ENCODE assay signal across 22 cellular contexts in genomic region chr17:81607431-81607830, GRCh38. TPM values are rescaled to one million over a fixed set of nuclear protein-coding genes. Genes with fewer than 3 reads are reported as not detected.
DNase-seq lines count a peak whose midpoint lies in the region; TF ChIP-seq lines count a peak whose summit lies in the region.
"Had no signal": no experiment of that assay in that cellular context is flagged by ENCODE, and none has a peak within 500 bp of the region (broad histone marks: within the 10 kb centered on the region; RNA-seq: fewer than 3 reads in every experiment).

No MANE protein-coding gene starts in this region.

- peak overlapping the region; percentile 45 for H3K27ac Mint-ChIP-seq in activated CD4-positive, alpha-beta memory T cell treated with anti-CD3 and anti-CD28 coated beads for 36 hours
- H3K27ac Mint-ChIP-seq: B cell; stimulated activated memory B cell treated with anti-CD40 and anti-IgM and Interleukin-4, amounts not matched to agents 10 μg/mL and 1 μg/mL and 100 μg/mL, for 72 hours had no signal

- H3K27ac ChIP-seq in AG04450 (ENCODE audit: low read depth, low read length): peak overlapping the region; percentile 21
- H3K27ac ChIP-seq in thyroid gland: no peak overlapping the region
- no peak overlapping the region for H3K27ac ChIP-seq in testis
- H3K27ac ChIP-seq: hepatocyte, psoas muscle, thoracic aorta had no signal

- 85 to 88% methylated on average over 6 of the region's 6 CpGs for WGBS in thyroid gland, 2 donors
- WGBS in testis, 2 donors: 77 to 78% methylated on average over 6 of the region's 6 CpGs

- DNase-seq in AG04450 (ENCODE audit: low read depth, low spot score): no peak
- peak; percentile 59 for DNase-seq in AG10803 (ENCODE audit: low read depth)
- peak; percentile 23 for DNase-seq in activated CD4-positive, alpha-beta memory T cell treated with anti-CD3 and anti-CD28 coated beads for 36 hours
- DNase-seq in fibroblast of peridontal ligament (ENCODE audit: extremely low read depth): peak; percentile 19
- DNase-seq in thyroid gland: no peak
- DNase-seq in NCI-H748 treated with DMSO at 0.1 percent for 48 hours (lab: John Stamatoyannopoulos, UW): no peak
- no peak for DNase-seq in testis
- DNase-seq: activated CD4-positive, alpha-beta T cell treated with anti-CD3 and anti-CD28 coated beads for 4 hours; anterior cingulate cortex; cerebellar nuclear complex; DND-41; foreskin melanocyte; MV-4-11; NCI-H1694; NCI-H69; psoas muscle; stimulated activated CD4-positive, alpha-beta T cell treated with anti-CD3 and anti-CD28 coated beads, Interleukin-2, amount 100 ng/mL, for 24 hours had no signal

- peaks cover 8% of the 10 kb centered on the region for H3K4me1 Mint-ChIP-seq in activated CD4-positive, alpha-beta memory T cell treated with anti-CD3 and anti-CD28 coated beads for 36 hours (ENCODE audit: low read depth)
- H3K4me1 Mint-ChIP-seq: B cell; neural crest cell; stimulated activated memory B cell treated with anti-CD40 and anti-IgM and Interleukin-4, amounts not matched to agents 10 μg/mL and 1 μg/mL and 100 μg/mL, for 72 hours had no signal

- TF ChIP-seq POLR2A in thyroid gland (IDR thresholded peaks at IDR 0.05): no peak
- no peak for TF ChIP-seq POLR2A in testis (IDR thresholded peaks at IDR 0.05)

- H3K27me3 Mint-ChIP-seq in activated CD4-positive, alpha-beta memory T cell treated with anti-CD3 and anti-CD28 coated beads for 36 hours: no peaks in the 10 kb centered on the region
- H3K27me3 Mint-ChIP-seq: B cell; stimulated activated memory B cell treated with anti-CD40 and anti-IgM and Interleukin-4, amounts not matched to agents 10 μg/mL and 1 μg/mL and 100 μg/mL, for 72 hours had no signal

- H3K4me3 Mint-ChIP-seq in activated CD4-positive, alpha-beta memory T cell treated with anti-CD3 and anti-CD28 coated beads for 36 hours: no peak overlapping the region
- H3K4me3 Mint-ChIP-seq: B cell; neural crest cell; stimulated activated memory B cell treated with anti-CD40 and anti-IgM and Interleukin-4, amounts not matched to agents 10 μg/mL and 1 μg/mL and 100 μg/mL, for 72 hours had no signal

- peaks cover 28% of the 10 kb centered on the region for H3K36me3 Mint-ChIP-seq in activated CD4-positive, alpha-beta memory T cell treated with anti-CD3 and anti-CD28 coated beads for 36 hours

- H3K36me3 ChIP-seq in thyroid gland (peaks cover 51 to 70% of the 10 kb centered on the region in 2 donors), testis (ENCODE audit: low read depth, missing control alignments) (no peaks in the 10 kb centered on the region)

- intact Hi-C loops in activated CD4-positive, alpha-beta memory T cell treated with anti-CD3 and anti-CD28 coated beads for 36 hours (cut with micrococcal nuclease): no loop called here
- intact Hi-C loops in thyroid gland (cut with DNase I) (loop anchor here (10.0 kb wide), 1 partner anchor 63 kb away; no protein-coding TSS in a partner anchor), testis (cut with DNase I; ENCODE audit: low total_unique reads) (no loop called here)

- TF ChIP-seq CTCF in AG04450 (IDR thresholded peaks at IDR 0.05; ENCODE audit: low read depth, low read length) (no peak), AG10803 (conservative IDR thresholded peaks at IDR 0.05; ENCODE audit: low read length) (no peak), thyroid gland (IDR thresholded peaks at IDR 0.05) (no peak), testis (IDR thresholded peaks at IDR 0.05) (no peak)

- no peak overlapping the region for H3K4me3 ChIP-seq in AG04450 (ENCODE audit: low read depth, low read length)
- no peak overlapping the region for H3K4me3 ChIP-seq in AG10803 (ENCODE audit: low read length)
- no peak overlapping the region for H3K4me3 ChIP-seq in thyroid gland (replicated peaks in 1 of 3)
- H3K4me3 ChIP-seq in testis: no peak overlapping the region
- H3K4me3 ChIP-seq: hepatocyte, psoas muscle, thoracic aorta had no signal

- CTCF ChIA-PET in AG04450 (lab: Charles Lee): no interaction called here
- CTCF ChIA-PET in activated CD4-positive, alpha-beta memory T cell treated with anti-CD3 and anti-CD28 coated beads for 36 hours (lab: Charles Lee): no interaction called here

- H3K9me3 Mint-ChIP-seq in activated CD4-positive, alpha-beta memory T cell treated with anti-CD3 and anti-CD28 coated beads for 36 hours: no peaks in the 10 kb centered on the region
- H3K9me3 Mint-ChIP-seq: neural crest cell; stimulated activated memory B cell treated with anti-CD40 and anti-IgM and Interleukin-4, amounts not matched to agents 10 μg/mL and 1 μg/mL and 100 μg/mL, for 72 hours had no signal

- no peaks in the 10 kb centered on the region; the same call in 1 of the 2 replicates for H3K9me3 ChIP-seq in AG04450 (ENCODE audit: control insufficient read depth, insufficient read depth, low read length)
- H3K9me3 ChIP-seq in thyroid gland: no peaks in the 10 kb centered on the region
- no peaks in the 10 kb centered on the region for H3K9me3 ChIP-seq in testis
- H3K9me3 ChIP-seq: psoas muscle, thoracic aorta had no signal

- H3K4me1 ChIP-seq in thyroid gland (no peaks in the 10 kb centered on the region), testis (peaks cover 8% of the 10 kb centered on the region)
- H3K4me1 ChIP-seq: psoas muscle had no signal

- POLR2A ChIA-PET in AG04450 (lab: Yijun Ruan, JAX): no interaction called here
- POLR2A ChIA-PET in activated CD4-positive, alpha-beta memory T cell treated with anti-CD3 and anti-CD28 coated beads for 36 hours (lab: Charles Lee): interaction anchor here (1.4 kb wide), 1 partner anchor 58 kb away, joined by 3 read pairs; no protein-coding TSS in a partner anchor

- no peaks in the 10 kb centered on the region for H3K27me3 ChIP-seq in AG04450 (ENCODE audit: control insufficient read depth, insufficient read depth, low read length)
- H3K27me3 ChIP-seq in thyroid gland: no peaks in the 10 kb centered on the region
- no peaks in the 10 kb centered on the region for H3K27me3 ChIP-seq in testis
- H3K27me3 ChIP-seq: hepatocyte had no signal

RNA-seq across cellular contexts. Expression of gene NPLOC4, which starts 29.5 kb away (rescaled TPM):
- polyA plus RNA-seq in AG04450 (2011; rRNA removed) (66.5 and 77.1 TPM in 2 replicates), testis (ENCODE audit: insufficient read depth, low read depth, low replicate concordance) (122 TPM)
- polyA minus RNA-seq in AG04450 (2011; rRNA and poly(A)+ RNA removed): 126 and 154 TPM in 2 replicates
- total RNA-seq in activated CD4-positive, alpha-beta memory T cell treated with anti-CD3 and anti-CD28 coated beads for 36 hours: 10 to 100 TPM; 78.4 to 93.2 TPM
- total RNA-seq in thyroid gland (10 to 100 TPM; 45.8 to 98.5 (median 58.1) TPM), testis (100 to 1,000 TPM; 106 to 130 TPM)

RNA-seq across cellular contexts. Expression of gene TSPAN10, which starts 29.6 kb away (rescaled TPM):
- polyA plus RNA-seq in AG04450 (2011; rRNA removed): 0.92 and 0.98 TPM in 2 replicates
- 1.2 and 1.3 TPM in 2 replicates for polyA minus RNA-seq in AG04450 (2011; rRNA and poly(A)+ RNA removed)
- under 1 TPM; 0.36 to 0.45 TPM for total RNA-seq in activated CD4-positive, alpha-beta memory T cell treated with anti-CD3 and anti-CD28 coated beads for 36 hours
- total RNA-seq in thyroid gland: 1 to 10 TPM in 1 of 4 donors, under 1 TPM in 2, not detected in 1; 0.29 to 2.6 (median 0.40) TPM
- total RNA-seq in testis: 1 to 10 TPM; 1.2 to 1.3 TPM
- polyA plus RNA-seq in testis (ENCODE audit: insufficient read depth, low read depth, low replicate concordance): 3.1 TPM

RNA-seq across cellular contexts. Expression of gene PDE6G, which starts 48.9 kb away (rescaled TPM):
- polyA plus RNA-seq in AG04450 (2011; rRNA removed) (0.51 and 1.0 TPM in 2 replicates), testis (ENCODE audit: insufficient read depth, low read depth, low replicate concordance) (4.9 TPM)
- polyA minus RNA-seq in AG04450 (2011; rRNA and poly(A)+ RNA removed): 0.41 TPM in 1 of 2 replicates, not detected in the other
- total RNA-seq in activated CD4-positive, alpha-beta memory T cell treated with anti-CD3 and anti-CD28 coated beads for 36 hours: 1 to 10 TPM; 1.1 to 1.5 TPM
- total RNA-seq in thyroid gland (not detected), testis (1 to 10 TPM in 1 of 2 donors, under 1 TPM in 1; 0.56 to 1.0 TPM)
- total RNA-seq: thoracic aorta had no signal

RNA-seq across cellular contexts. Expression of gene FAAP100, which starts 55.3 kb away (rescaled TPM):
- polyA plus RNA-seq in AG04450 (2011; rRNA removed) (5.3 and 8.3 TPM in 2 replicates), testis (ENCODE audit: insufficient read depth, low read depth, low replicate concordance) (17.6 TPM)
- polyA minus RNA-seq in AG04450 (2011; rRNA and poly(A)+ RNA removed): 6.0 and 6.7 TPM in 2 replicates
- 10 to 100 TPM; 33.5 to 39.7 TPM for total RNA-seq in activated CD4-positive, alpha-beta memory T cell treated with anti-CD3 and anti-CD28 coated beads for 36 hours
- total RNA-seq in thyroid gland (10 to 100 TPM; 24.1 to 35.2 (median 31.0) TPM), testis (10 to 100 TPM; 42.6 to 45.8 TPM)

RNA-seq across cellular contexts. Expression of gene OXLD1, which starts 59.0 kb away (rescaled TPM):
- 13.4 and 17.0 TPM in 2 replicates for polyA plus RNA-seq in AG04450 (2011; rRNA removed)
- 2.9 and 4.4 TPM in 2 replicates for polyA minus RNA-seq in AG04450 (2011; rRNA and poly(A)+ RNA removed)
- 10 to 100 TPM; 49.6 to 57.7 TPM for total RNA-seq in activated CD4-positive, alpha-beta memory T cell treated with anti-CD3 and anti-CD28 coated beads for 36 hours
- 10 to 100 TPM; 20.5 to 46.3 (median 34.2) TPM for total RNA-seq in thyroid gland
- 10 to 100 TPM; 40.9 to 48.3 TPM for total RNA-seq in testis
- polyA plus RNA-seq in testis (ENCODE audit: insufficient read depth, low read depth, low replicate concordance): 45.2 TPM

Comparison
In these comparisons a context has a peak if more than half of its experiments do, and no peak if none do; other contexts are left out.
1. DNase-seq: peak in AG10803 (single experiment), activated CD4-positive, alpha-beta memory T cell treated with anti-CD3 and anti-CD28 coated beads for 36 hours (single experiment) and fibroblast of peridontal ligament (single experiment); none in AG04450 (single experiment), thyroid gland (0 of 2), NCI-H748 treated with DMSO at 0.1 percent for 48 hours (single experiment) and testis (single experiment).